ENCODE assay signal across 12 cellular contexts in the genomic region with DNA sequence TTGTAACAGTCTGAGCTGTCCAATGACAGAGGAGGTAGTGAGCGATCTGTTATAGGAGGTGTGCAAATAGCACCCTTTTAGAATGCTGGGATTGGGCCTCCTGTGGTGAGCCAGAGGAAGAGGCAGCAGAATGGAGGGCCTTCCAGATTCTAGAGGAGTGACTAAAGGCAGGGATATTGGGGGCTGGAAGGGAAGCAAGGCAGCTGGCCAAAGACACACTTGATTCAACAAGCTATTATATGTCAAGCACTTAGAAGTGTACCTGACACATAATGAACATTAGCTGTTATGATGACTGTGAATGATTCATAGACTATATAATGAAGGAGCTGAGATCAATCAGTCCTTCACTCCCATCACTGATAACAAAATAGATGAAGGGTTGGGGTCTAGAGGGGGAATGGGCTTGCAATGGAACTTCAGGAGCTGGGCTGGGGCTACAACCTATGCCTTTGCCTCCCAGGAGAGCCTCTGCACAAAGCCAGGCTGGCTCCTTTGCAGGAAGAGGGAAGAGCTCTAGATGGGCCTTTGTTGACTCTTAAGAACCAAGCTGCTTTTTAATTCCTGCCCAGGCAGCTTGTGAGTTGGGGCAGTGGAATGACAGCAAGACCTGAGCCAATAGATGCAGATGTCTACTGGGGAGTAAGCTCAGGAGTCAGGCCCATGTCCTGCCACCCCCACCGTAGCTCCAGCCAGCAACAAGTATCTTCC. TPM values are rescaled to one million over a fixed set of nuclear protein-coding genes. Genes with fewer than 3 reads are reported as not detected.
A peak's percentile ranks its signal among the peaks of the same experiment; 100 is the strongest.
DNase-seq lines count a peak whose midpoint lies in the region; ATAC-seq and TF ChIP-seq lines count a peak whose summit lies in the region.
"Had no signal": no experiment of that assay in that cellular context is flagged by ENCODE, and none has a peak within 500 bp of the region (broad histone marks: within the 10 kb centered on the region; RNA-seq: fewer than 3 reads in every experiment).

No MANE protein-coding gene starts in this region.

- H3K27ac ChIP-seq in ascending aorta = peak overlapping the region; percentile 72 to 78
- peak overlapping the region; percentile 39 for H3K27ac ChIP-seq in psoas muscle
- H3K27ac ChIP-seq: upper lobe of left lung had no signal

- no peaks in the 10 kb centered on the region for H3K9me3 ChIP-seq in ascending aorta
- H3K9me3 ChIP-seq in psoas muscle = no peaks in the 10 kb centered on the region
- H3K9me3 ChIP-seq: upper lobe of left lung had no signal

- no peak for ATAC-seq in activated CD8-positive, alpha-beta T cell treated with anti-CD3 and anti-CD28 coated beads, Interleukin-2, amount 10 ng/mL, durations not matched to agents 7 days and 5 days
- no peak for ATAC-seq in activated CD8-positive, alpha-beta T cell treated with anti-CD3 and anti-CD28 coated beads for 36 hours
- peak in 2 of 4 donors; percentile 31 to 33 for ATAC-seq in psoas muscle
- ATAC-seq in HG03159 (IDR thresholded peaks at IDR 0.05; ENCODE audit: unreplicated experiment) = no peak
- ATAC-seq in HG03442 (IDR thresholded peaks at IDR 0.05; ENCODE audit: unreplicated experiment) = no peak

- CTCF ChIA-PET in activated CD8-positive, alpha-beta T cell treated with anti-CD3 and anti-CD28 coated beads, Interleukin-2, amount 10 ng/mL, durations not matched to agents 7 days and 5 days (lab: Charles Lee) = interaction anchor here (0.9 to 5.3 kb wide), 4 partner anchors 10 to 113 kb away, joined by 3 to 40 read pairs (median 3); a partner anchor contains a TSS
- CTCF ChIA-PET in activated CD8-positive, alpha-beta T cell treated with anti-CD3 and anti-CD28 coated beads for 36 hours (lab: Charles Lee) = interaction anchor here (0.8 to 7.3 kb wide), 2 partner anchors 10 to 24 kb away, joined by 3 to 47 read pairs; a partner anchor contains a TSS

- H3K27me3 ChIP-seq in ascending aorta (no peaks in the 10 kb centered on the region), psoas muscle (ENCODE audit: insufficient read depth in 3 of 3, low read length in 2 of 3) (no peaks in the 10 kb centered on the region)
- H3K27me3 ChIP-seq: upper lobe of left lung had no signal

- H3K27ac Mint-ChIP-seq in activated CD8-positive, alpha-beta T cell treated with anti-CD3 and anti-CD28 coated beads, Interleukin-2, amount 10 ng/mL, durations not matched to agents 7 days and 5 days = peak overlapping the region; percentile 15
- no peak overlapping the region for H3K27ac Mint-ChIP-seq in activated CD8-positive, alpha-beta T cell treated with anti-CD3 and anti-CD28 coated beads for 36 hours
- H3K27ac Mint-ChIP-seq in osteocyte (ENCODE audit: unreplicated experiment) = no peak overlapping the region

- H3K4me3 Mint-ChIP-seq in activated CD8-positive, alpha-beta T cell treated with anti-CD3 and anti-CD28 coated beads, Interleukin-2, amount 10 ng/mL, durations not matched to agents 7 days and 5 days = no peak overlapping the region
- no peak overlapping the region for H3K4me3 Mint-ChIP-seq in activated CD8-positive, alpha-beta T cell treated with anti-CD3 and anti-CD28 coated beads for 36 hours
- no peak overlapping the region for H3K4me3 Mint-ChIP-seq in osteocyte (ENCODE audit: unreplicated experiment)

- peaks cover 59% of the 10 kb centered on the region for H3K4me1 Mint-ChIP-seq in activated CD8-positive, alpha-beta T cell treated with anti-CD3 and anti-CD28 coated beads, Interleukin-2, amount 10 ng/mL, durations not matched to agents 7 days and 5 days (ENCODE audit: low read depth)
- H3K4me1 Mint-ChIP-seq in activated CD8-positive, alpha-beta T cell treated with anti-CD3 and anti-CD28 coated beads for 36 hours (ENCODE audit: low read depth) = peaks cover 28% of the 10 kb centered on the region
- H3K4me1 Mint-ChIP-seq in osteocyte (ENCODE audit: unreplicated experiment) = peaks cover 25% of the 10 kb centered on the region

- no peaks in the 10 kb centered on the region for H3K27me3 Mint-ChIP-seq in activated CD8-positive, alpha-beta T cell treated with anti-CD3 and anti-CD28 coated beads, Interleukin-2, amount 10 ng/mL, durations not matched to agents 7 days and 5 days (ENCODE audit: low read depth)
- H3K27me3 Mint-ChIP-seq in activated CD8-positive, alpha-beta T cell treated with anti-CD3 and anti-CD28 coated beads for 36 hours = no peaks in the 10 kb centered on the region
- no peaks in the 10 kb centered on the region for H3K27me3 Mint-ChIP-seq in osteocyte (ENCODE audit: unreplicated experiment)

- intact Hi-C loops in activated CD8-positive, alpha-beta T cell treated with anti-CD3 and anti-CD28 coated beads for 36 hours (cut with micrococcal nuclease) = no loop called here
- intact Hi-C loops in ascending aorta (cut with DNase I) (no loop called here), psoas muscle (cut with DNase I) (no loop called here)

- peaks cover 13 to 23% of the 10 kb centered on the region in 2 donors for H3K36me3 ChIP-seq in ascending aorta
- peaks cover 2 to 36% of the 10 kb centered on the region in 2 donors for H3K36me3 ChIP-seq in psoas muscle (ENCODE audit: insufficient read depth in 1 of 2, low read depth in 1 of 2)

- no peak overlapping the region for H3K4me3 ChIP-seq in ascending aorta
- no peak overlapping the region for H3K4me3 ChIP-seq in psoas muscle
- H3K4me3 ChIP-seq: upper lobe of left lung had no signal

- POLR2A ChIA-PET in activated CD8-positive, alpha-beta T cell treated with anti-CD3 and anti-CD28 coated beads, Interleukin-2, amount 10 ng/mL, durations not matched to agents 7 days and 5 days (lab: Charles Lee) = interaction anchor here (1.1 to 7.1 kb wide), 2 partner anchors 9 to 25 kb away, joined by 4 to 79 read pairs; a partner anchor contains a TSS
- POLR2A ChIA-PET in activated CD8-positive, alpha-beta T cell treated with anti-CD3 and anti-CD28 coated beads for 36 hours (lab: Charles Lee) = interaction anchor here (5.7 kb wide), 1 partner anchor 9 kb away, joined by 55 read pairs; a partner anchor contains a TSS

- 60 to 83% (median 62%) methylated on average over 2 of the region's 2 CpGs for WGBS in psoas muscle, 3 donors

- H3K36me3 Mint-ChIP-seq in activated CD8-positive, alpha-beta T cell treated with anti-CD3 and anti-CD28 coated beads, Interleukin-2, amount 10 ng/mL, durations not matched to agents 7 days and 5 days (ENCODE audit: low read depth) = peaks cover 54% of the 10 kb centered on the region
- peaks cover 9% of the 10 kb centered on the region for H3K36me3 Mint-ChIP-seq in activated CD8-positive, alpha-beta T cell treated with anti-CD3 and anti-CD28 coated beads for 36 hours (ENCODE audit: low read depth)
- peaks cover 25% of the 10 kb centered on the region for H3K36me3 Mint-ChIP-seq in osteocyte (ENCODE audit: unreplicated experiment)

- H3K4me1 ChIP-seq in ascending aorta = peaks cover 10 to 44% of the 10 kb centered on the region in 2 donors
- H3K4me1 ChIP-seq in psoas muscle = peaks cover 40% of the 10 kb centered on the region

- no peaks in the 10 kb centered on the region for H3K9me3 Mint-ChIP-seq in activated CD8-positive, alpha-beta T cell treated with anti-CD3 and anti-CD28 coated beads, Interleukin-2, amount 10 ng/mL, durations not matched to agents 7 days and 5 days (ENCODE audit: insufficient read depth)
- no peaks in the 10 kb centered on the region for H3K9me3 Mint-ChIP-seq in activated CD8-positive, alpha-beta T cell treated with anti-CD3 and anti-CD28 coated beads for 36 hours
- no peaks in the 10 kb centered on the region for H3K9me3 Mint-ChIP-seq in osteocyte (ENCODE audit: unreplicated experiment)

- no peak for TF ChIP-seq CTCF in activated CD8-positive, alpha-beta T cell treated with anti-CD3 and anti-CD28 coated beads for 36 hours (IDR thresholded peaks at IDR 0.05)
- TF ChIP-seq CTCF in ascending aorta (IDR thresholded peaks at IDR 0.05) = no peak
- no peak for TF ChIP-seq CTCF in psoas muscle (IDR thresholded peaks at IDR 0.05)
- TF ChIP-seq CTCF in osteocyte (IDR thresholded peaks at IDR 0.05) = no peak

- no peak for DNase-seq in activated CD8-positive, alpha-beta T cell treated with anti-CD3 and anti-CD28 coated beads, Interleukin-2, amount 10 ng/mL, durations not matched to agents 7 days and 5 days
- no peak for DNase-seq in activated CD8-positive, alpha-beta T cell treated with anti-CD3 and anti-CD28 coated beads for 36 hours
- DNase-seq in NCI-H1105 (lab: John Stamatoyannopoulos, UW) = peak; percentile 68
- DNase-seq in ascending aorta (ENCODE audit: low spot score in 2 of 2) = no peak
- no peak for DNase-seq in psoas muscle
- DNase-seq in osteocyte (ENCODE audit: extremely low spot score, unreplicated experiment) = no peak
- DNase-seq: NCI-H1048, upper lobe of left lung had no signal

RNA-seq across cellular contexts. Expression of a gene that starts 2.3 kb away (rescaled TPM):
- 10 to 100 TPM; 68.9 to 72.3 TPM for total RNA-seq in activated CD8-positive, alpha-beta T cell treated with anti-CD3 and anti-CD28 coated beads, Interleukin-2, amount 10 ng/mL, durations not matched to agents 7 days and 5 days
- total RNA-seq in activated CD8-positive, alpha-beta T cell treated with anti-CD3 and anti-CD28 coated beads for 36 hours = 10 to 100 TPM; 31.1 to 35.5 TPM
- total RNA-seq in ascending aorta = 47.8 TPM
- total RNA-seq in psoas muscle = 10 to 100 TPM; 32.2 to 46.7 (median 39.9) TPM
- polyA plus RNA-seq in psoas muscle = 10 to 100 TPM; 19.3 to 52.6 (median 23.8) TPM
- total RNA-seq in osteocyte = 32.5 and 35.0 TPM in 2 replicates

RNA-seq across cellular contexts. Expression of a gene that starts 10.2 kb away (rescaled TPM):
- 10 to 100 TPM; 20.1 to 20.9 TPM for total RNA-seq in activated CD8-positive, alpha-beta T cell treated with anti-CD3 and anti-CD28 coated beads, Interleukin-2, amount 10 ng/mL, durations not matched to agents 7 days and 5 days
- total RNA-seq in activated CD8-positive, alpha-beta T cell treated with anti-CD3 and anti-CD28 coated beads for 36 hours = 1 to 10 TPM; 6.3 to 8.7 TPM
- total RNA-seq in ascending aorta = 16.1 TPM
- 10 to 100 TPM; 12.1 to 36.3 (median 28.5) TPM for total RNA-seq in psoas muscle
- 10 to 100 TPM in 2 of 3 donors, 1 to 10 TPM in 1; 8.7 to 17.9 (median 13.4) TPM for polyA plus RNA-seq in psoas muscle
- 9.4 and 9.6 TPM in 2 replicates for total RNA-seq in osteocyte

RNA-seq across cellular contexts. Expression of a gene that starts 55.0 kb away (rescaled TPM):
- total RNA-seq in activated CD8-positive, alpha-beta T cell treated with anti-CD3 and anti-CD28 coated beads, Interleukin-2, amount 10 ng/mL, durations not matched to agents 7 days and 5 days = not detected
- total RNA-seq in activated CD8-positive, alpha-beta T cell treated with anti-CD3 and anti-CD28 coated beads for 36 hours = not detected
- total RNA-seq in ascending aorta (not detected), psoas muscle (not detected), osteocyte (not detected in 2 replicates)
- polyA plus RNA-seq in psoas muscle = not detected
- total RNA-seq: G401, RPMI7951, upper lobe of left lung had no signal
